Comparison of ENCODE assay signal across 14 cellular contexts in the genomic region with DNA sequence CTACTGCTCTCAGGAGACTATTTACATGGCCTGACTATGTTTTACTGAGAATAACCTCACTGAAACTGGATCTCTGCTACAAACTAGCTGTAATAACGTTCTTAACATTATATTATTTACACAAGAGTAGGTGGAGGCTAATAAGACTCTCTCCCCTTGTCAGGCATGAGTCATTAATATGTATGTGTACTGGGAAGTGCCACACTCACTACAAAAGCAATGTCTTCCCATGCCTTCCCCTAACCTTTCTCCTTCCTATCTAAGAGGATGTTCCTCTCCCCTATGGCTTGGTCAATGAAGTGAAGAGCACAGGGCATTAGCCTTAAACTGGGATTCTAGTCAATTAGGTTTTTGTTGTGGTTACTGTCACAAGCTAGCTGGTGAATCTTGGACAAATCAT.
DNase-seq lines count a peak whose midpoint lies in the region; ATAC-seq and TF ChIP-seq lines count a peak whose summit lies in the region.
"Had no signal": no experiment of that assay in that cellular context is flagged by ENCODE, and none has a peak within 500 bp of the region (broad histone marks: within the 10 kb centered on the region; RNA-seq: fewer than 3 reads in every experiment).

No MANE protein-coding gene starts in this region.

- CTCF ChIA-PET in mammary epithelial cell (lab: Charles Lee; ENCODE audit: low non-redundant PET): no interaction called here

- no peak overlapping the region for H3K4me3 Mint-ChIP-seq in T-helper 17 cell
- H3K4me3 Mint-ChIP-seq: immature natural killer cell; natural killer cell treated with Interleukin-12 subunit alpha and Interleukin-12 subunit beta and Interleukin-15 and Interleukin-18, amount 100 ng/mL, for 72 hours had no signal

- H3K14ac ChIP-seq in mesenchymal stem cell (ENCODE audit: low read length in 2 of 2): no peak overlapping the region

- no peaks in the 10 kb centered on the region for H3K4me1 Mint-ChIP-seq in T-helper 17 cell
- H3K4me1 Mint-ChIP-seq: immature natural killer cell had no signal

- dilution Hi-C loops in mammary epithelial cell (cut with HindIII; ENCODE audit: low sequenced_read_pairs): no loop called here

- H2BK12ac ChIP-seq in mesenchymal stem cell (ENCODE audit: low read length in 2 of 2): no peak overlapping the region

- H3K4me3 ChIP-seq in mammary epithelial cell (replicated peaks in 1 of 3; ENCODE audit: insufficient read depth in 1 of 3, low read depth in 2 of 3, low read length in 3 of 3): no peak overlapping the region
- H3K4me3 ChIP-seq in mesenchymal stem cell (ENCODE audit: insufficient read depth in 1 of 2, low read depth in 1 of 2, low read length in 2 of 2): no peak overlapping the region
- H3K4me3 ChIP-seq: GM12878 had no signal

- H3K36me3 Mint-ChIP-seq in T-helper 17 cell (ENCODE audit: low read depth): no peaks in the 10 kb centered on the region
- H3K36me3 Mint-ChIP-seq: immature natural killer cell; natural killer cell treated with Interleukin-12 subunit alpha and Interleukin-12 subunit beta and Interleukin-15 and Interleukin-18, amount 100 ng/mL, for 72 hours had no signal

- H3K79me2 ChIP-seq in mammary epithelial cell (ENCODE audit: insufficient read depth, low read length): no peaks in the 10 kb centered on the region

- H3K4me2 ChIP-seq in mammary epithelial cell (ENCODE audit: insufficient read depth, low read depth, low read length) (peak overlapping the region; percentile 29), mesenchymal stem cell (ENCODE audit: low read length, poor library complexity, severe bottlenecking) (no peak overlapping the region)

- H3K79me1 ChIP-seq in mesenchymal stem cell (replicated peaks; ENCODE audit: low read length, poor library complexity, severe bottlenecking): no peaks in the 10 kb centered on the region

- ATAC-seq in T-helper 17 cell: no peak
- ATAC-seq in HG02610 (IDR thresholded peaks at IDR 0.05; ENCODE audit: unreplicated experiment): no peak
- ATAC-seq: GM12878; natural killer cell treated with Interleukin-12 subunit alpha and Interleukin-12 subunit beta and Interleukin-15 and Interleukin-18, amount 100 ng/mL, for 72 hours; Panc1 had no signal

- no peak overlapping the region for H2BK5ac ChIP-seq in mesenchymal stem cell (ENCODE audit: low read depth, low read length, poor library complexity, severe bottlenecking)

- no peak for TF ChIP-seq CTCF in mammary epithelial cell (conservative IDR thresholded peaks at IDR 0.05 in 1 of 2, IDR thresholded peaks at IDR 0.05 in 1 of 2; ENCODE audit: extremely low read depth in 1 of 2, insufficient read depth in 1 of 2, low read depth in 1 of 2, low read length in 2 of 2)

- H3K36me3 ChIP-seq in mammary epithelial cell (ENCODE audit: insufficient read depth, low read length) (no peaks in the 10 kb centered on the region), mesenchymal stem cell (ENCODE audit: control insufficient read depth in 1 of 2, insufficient read depth in 2 of 2, low read depth in 1 of 2, low read length in 2 of 2) (no peaks in the 10 kb centered on the region)

- H3K27me3 Mint-ChIP-seq in T-helper 17 cell: no peaks in the 10 kb centered on the region
- H3K27me3 Mint-ChIP-seq: natural killer cell treated with Interleukin-12 subunit alpha and Interleukin-12 subunit beta and Interleukin-15 and Interleukin-18, amount 100 ng/mL, for 72 hours had no signal

- no peak overlapping the region for H3K18ac ChIP-seq in mesenchymal stem cell (ENCODE audit: low read depth in 1 of 2, low read length in 2 of 2)

- intact Hi-C loops in mammary epithelial cell (cut with micrococcal nuclease): no loop called here

- 0% methylated on average over 1 of the region's 1 CpG for WGBS in mammary epithelial cell (ENCODE audit: low coverage, missing lambda C conversion rate)
- no CpG with 5 or more reads among the region's 1 CpG for WGBS in mesenchymal stem cell

- no peaks in the 10 kb centered on the region for H4K20me1 ChIP-seq in mammary epithelial cell (ENCODE audit: insufficient read depth, low read length)

- no peaks in the 10 kb centered on the region for H3K27me3 ChIP-seq in mammary epithelial cell (ENCODE audit: insufficient read depth, low read length)
- H3K27me3 ChIP-seq in mesenchymal stem cell (ENCODE audit: control insufficient read depth in 1 of 2, insufficient read depth in 1 of 2, low read length in 2 of 2): no peaks in the 10 kb centered on the region

- H4K8ac ChIP-seq in mesenchymal stem cell (ENCODE audit: low read length): no peak overlapping the region

- no peak overlapping the region for H3K27ac Mint-ChIP-seq in T-helper 17 cell
- H3K27ac Mint-ChIP-seq: immature natural killer cell; natural killer cell treated with Interleukin-12 subunit alpha and Interleukin-12 subunit beta and Interleukin-15 and Interleukin-18, amount 100 ng/mL, for 72 hours had no signal

- DNase-seq in DMS53 (lab: John Stamatoyannopoulos, UW) (peak; percentile 77), NCI-H1417 (lab: John Stamatoyannopoulos, UW) (peak in 2 of 3 experiments; percentile 40 to 68), mammary epithelial cell (peak; percentile 54), mesenchymal stem cell (peak; percentile 47), GM03348 (ENCODE audit: low spot score) (no peak), T-helper 17 cell (no peak)
- DNase-seq in stimulated activated CD4-positive, alpha-beta T cell treated with anti-CD3 and anti-CD28 coated beads, Interleukin-4, amount 100 ng/mL, for 4 hours: no peak
- DNase-seq: immature natural killer cell, MV-4-11 had no signal

- H2AK5ac ChIP-seq in mesenchymal stem cell (ENCODE audit: low read length, severe bottlenecking): no peak overlapping the region

- no peak overlapping the region for H2BK15ac ChIP-seq in mesenchymal stem cell (ENCODE audit: low read depth, poor library complexity, severe bottlenecking)

- no peak overlapping the region for H3K23ac ChIP-seq in mesenchymal stem cell (ENCODE audit: low read length in 2 of 2)

- H2AFZ ChIP-seq in mammary epithelial cell (ENCODE audit: low read depth, low read length): no peak overlapping the region
- H2AFZ ChIP-seq in mesenchymal stem cell (ENCODE audit: low read depth, low read length): no peak overlapping the region

- H4K91ac ChIP-seq in mesenchymal stem cell (ENCODE audit: low read length): no peak overlapping the region

- no peak overlapping the region for H3K9ac ChIP-seq in mammary epithelial cell (ENCODE audit: insufficient read depth, low read length)
- no peak overlapping the region for H3K9ac ChIP-seq in mesenchymal stem cell (ENCODE audit: low read length)

- no peak overlapping the region for H3K4ac ChIP-seq in mesenchymal stem cell (ENCODE audit: low read depth in 1 of 2, low read length in 2 of 2)

- in situ Hi-C loops in mammary epithelial cell (cut with MboI; ENCODE audit: low sequenced_read_pairs in 2 of 2): no loop called here

- BruUV-seq in mammary epithelial cell (replicated peaks; lab: Mats Ljungman, UMichigan): no TSS peak

- H3K27ac ChIP-seq in mammary epithelial cell (ENCODE audit: insufficient read depth, low read depth, low read length): no peak overlapping the region
- no peak overlapping the region for H3K27ac ChIP-seq in mesenchymal stem cell (ENCODE audit: low read length, poor library complexity, severe bottlenecking)
- H3K27ac ChIP-seq: HL-60 had no signal

- H3K4me1 ChIP-seq in mammary epithelial cell (ENCODE audit: insufficient read depth, low read length) (peaks cover 10% of the 10 kb centered on the region), mesenchymal stem cell (ENCODE audit: control insufficient read depth, insufficient read depth, low read depth, low read length) (no peaks in the 10 kb centered on the region)

- H3K9me3 ChIP-seq in mammary epithelial cell (replicated peaks; ENCODE audit: insufficient read depth, low read length) (no peaks in the 10 kb centered on the region), mesenchymal stem cell (ENCODE audit: control insufficient read depth, low read length) (peaks cover 4% of the 10 kb centered on the region), T-helper 17 cell (ENCODE audit: control insufficient read depth, low read length, poor library complexity, severe bottlenecking) (no peaks in the 10 kb centered on the region)

- H2BK120ac ChIP-seq in mesenchymal stem cell (ENCODE audit: low read depth, low read length): no peak overlapping the region

Comparison
In these comparisons a context has a peak if more than half of its experiments do, and no peak if none do; other contexts are left out.
1. DNase-seq: peak in DMS53 (single experiment), NCI-H1417 (2 of 3), mammary epithelial cell (single experiment) and mesenchymal stem cell (single experiment); none in GM03348 (single experiment), stimulated activated CD4-positive, alpha-beta T cell treated with anti-CD3 and anti-CD28 coated beads, Interleukin-4, amount 100 ng/mL, for 4 hours (0 of 2) and T-helper 17 cell (0 of 3).